Comparison of ENCODE assay signal across 33 cellular contexts in the genomic region with DNA sequence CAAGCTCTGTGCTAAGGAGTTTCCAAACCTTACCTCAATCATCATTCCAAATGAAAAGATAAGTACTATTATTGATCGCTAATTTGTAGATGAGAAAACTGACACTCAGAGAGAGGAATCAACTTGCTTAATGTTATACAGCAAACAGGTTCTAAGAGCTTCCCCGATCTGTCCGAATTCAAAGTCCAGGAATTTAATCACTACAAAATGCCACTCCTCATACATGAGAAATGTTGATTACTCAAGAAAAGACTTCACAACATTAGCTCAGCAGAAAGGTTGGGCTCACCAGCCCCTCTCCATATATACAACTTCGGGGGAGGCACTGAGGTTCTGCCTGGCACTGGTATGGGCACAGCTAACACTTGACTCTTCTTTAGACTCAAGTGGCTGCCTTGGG.
DNase-seq lines count a peak whose midpoint lies in the region; ATAC-seq, FAIRE-seq and TF ChIP-seq lines count a peak whose summit lies in the region.
"Had no signal": no experiment of that assay in that cellular context is flagged by ENCODE, and none has a peak within 500 bp of the region (broad histone marks: within the 10 kb centered on the region; RNA-seq: fewer than 3 reads in every experiment).

No MANE protein-coding gene starts in this region.

- H3K9me3 ChIP-seq in mucosa of descending colon = no peaks in the 10 kb centered on the region
- no peaks in the 10 kb centered on the region for H3K9me3 ChIP-seq in small intestine (ENCODE audit: control insufficient read depth, low read depth)
- H3K9me3 ChIP-seq: A549; BE2C; BLaER1; BLaER1 treated with 17β-estradiol and CSF1 and Interleukin-3, amounts not matched to agents 10 nM and 100 nM; Caco-2 had no signal

- no peak overlapping the region for H3K4me3 ChIP-seq in mucosa of descending colon
- no peak overlapping the region for H3K4me3 ChIP-seq in small intestine (ENCODE audit: low read depth in 1 of 2, low read length in 2 of 2)
- H3K4me3 ChIP-seq: A549; BLaER1; BLaER1 treated with 17β-estradiol and CSF1 and Interleukin-3, amounts not matched to agents 10 nM and 100 nM had no signal

- no peak for DNase-seq in left colon
- DNase-seq in mucosa of descending colon = no peak
- DNase-seq in small intestine = peak; percentile 62
- DNase-seq in activated CD4-positive, alpha-beta T cell treated with anti-CD3 and anti-CD28 coated beads, Interleukin-2, amount 50 U/mL, for 4 hours = no peak
- no peak for DNase-seq in OCI-M1 (lab: John Stamatoyannopoulos, UW)
- DNase-seq: 8988T; ACHN; AML-193; BE2C; C1 segment of cervical spinal cord; Caco-2; Calu3; CD4-positive, alpha-beta memory T cell; CD4-positive, alpha-beta T cell; CD4-positive, CD25-positive, alpha-beta regulatory T cell; CD8-positive, alpha-beta memory T cell; CD8-positive, alpha-beta T cell; COR-L47; DMS 273 treated with DMSO at 0.1 percent for 48 hours; DMS153; DMS53; DMS79; DMS79 treated with DMSO at 0.1 percent for 48 hours; DND-41; EL had no signal

- no peak for FAIRE-seq in small intestine (lab: Jason Lieb, UNC)
- FAIRE-seq: A204.1, A549, D721Med had no signal

- H3K27me3 ChIP-seq in small intestine (ENCODE audit: control insufficient read depth in 2 of 2, insufficient read depth in 2 of 2, low read length in 2 of 2) = no peaks in the 10 kb centered on the region
- H3K27me3 ChIP-seq: BE2C; BLaER1; BLaER1 treated with 17β-estradiol and CSF1 and Interleukin-3, amounts not matched to agents 10 nM and 100 nM had no signal

- H3K4me1 ChIP-seq in mucosa of descending colon (ENCODE audit: low read depth) (peaks cover 3% of the 10 kb centered on the region), small intestine (ENCODE audit: control insufficient read depth in 2 of 2, insufficient read depth in 1 of 2, low read depth in 1 of 2, low read length in 1 of 2) (no peaks in the 10 kb centered on the region)
- H3K4me1 ChIP-seq: A549, BE2C had no signal

- no peak for TF ChIP-seq CTCF in mucosa of descending colon (IDR thresholded peaks at IDR 0.05)

- no peak overlapping the region for H3K27ac ChIP-seq in small intestine (ENCODE audit: low read depth in 1 of 2, low read length in 1 of 2)
- H3K27ac ChIP-seq: 22Rv1; A549; BLaER1; BLaER1 treated with 17β-estradiol and CSF1 and Interleukin-3, amounts not matched to agents 10 nM and 100 nM; C4-2B had no signal

- intact Hi-C loops in left colon (cut with DNase I, micrococcal nuclease) (loop anchor here in 1 of 2 donors (5.0 to 10.0 kb wide), 2 partner anchors 178 to 416 kb away; no protein-coding TSS in a partner anchor), mucosa of descending colon (cut with DNase I, micrococcal nuclease) (loop anchor here (10.0 kb wide), 2 partner anchors 176 to 406 kb away; no protein-coding TSS in a partner anchor)

- ATAC-seq in left colon = peak; percentile 60
- peak; percentile 39 for ATAC-seq in mucosa of descending colon
- ATAC-seq in GM21390 (IDR thresholded peaks at IDR 0.05; ENCODE audit: unreplicated experiment) = no peak
- ATAC-seq: A549; CD8-positive, alpha-beta T cell had no signal

- H3K36me3 ChIP-seq in mucosa of descending colon (ENCODE audit: low read depth) (no peaks in the 10 kb centered on the region), small intestine (ENCODE audit: control insufficient read depth in 2 of 2, insufficient read depth in 2 of 2, low read length in 2 of 2) (no peaks in the 10 kb centered on the region)
- H3K36me3 ChIP-seq: BE2C; BLaER1; BLaER1 treated with 17β-estradiol and CSF1 and Interleukin-3, amounts not matched to agents 10 nM and 100 nM had no signal

- WGBS in small intestine, 3 donors = 31 to 70% (median 42%) methylated on average over 4 of the region's 4 CpGs
